In genomic region chr6:142846883-142847287, GRCh38 we compare ENCODE assay signal across 9 cellular contexts.
DNase-seq lines count a peak whose midpoint lies in the region; ATAC-seq and TF ChIP-seq lines count a peak whose summit lies in the region.
"Had no signal": no experiment of that assay in that cellular context is flagged by ENCODE, and none has a peak within 500 bp of the region (broad histone marks: within the 10 kb centered on the region; RNA-seq: fewer than 3 reads in every experiment).

No MANE protein-coding gene starts in this region.

- peaks cover 9% of the 10 kb centered on the region for H3K36me3 Mint-ChIP-seq in CD4-positive, alpha-beta T cell (ENCODE audit: low read depth)
- H3K36me3 Mint-ChIP-seq in nephron progenitor cell (ENCODE audit: low read depth): peaks cover under 1% of the 10 kb centered on the region

- peak overlapping the region; percentile 94 for H3K27ac Mint-ChIP-seq in CD4-positive, alpha-beta T cell
- H3K27ac Mint-ChIP-seq in nephron progenitor cell: no peak overlapping the region

- H3K27me3 ChIP-seq in CD4-positive, alpha-beta T cell (ENCODE audit: control insufficient read depth, insufficient read depth, low read length): no peaks in the 10 kb centered on the region
- H3K27me3 ChIP-seq in dorsolateral prefrontal cortex: no peaks in the 10 kb centered on the region

- H3K27ac ChIP-seq in CD4-positive, alpha-beta T cell (ENCODE audit: low read depth, low read length): peak overlapping the region; percentile 93
- peak overlapping the region in 54 of 59 donors; percentile 16 to 89 (median 81) for H3K27ac ChIP-seq in dorsolateral prefrontal cortex
- H3K27ac ChIP-seq: HL-60 had no signal

- peaks cover 99% of the 10 kb centered on the region for H3K4me1 Mint-ChIP-seq in CD4-positive, alpha-beta T cell (ENCODE audit: low read depth)
- H3K4me1 Mint-ChIP-seq in nephron progenitor cell: peaks cover 54% of the 10 kb centered on the region

- no peak for DNase-seq in CD4-positive, alpha-beta T cell
- DNase-seq in NCI-H82 (lab: John Stamatoyannopoulos, UW): peak; percentile 85
- DNase-seq in dorsolateral prefrontal cortex: peak in 1 of 10 donors; percentile 37
- DNase-seq in nephron progenitor cell: no peak
- no peak for DNase-seq in KBM-7
- DNase-seq in SK-N-DZ (ENCODE audit: low spot score): no peak
- no peak for DNase-seq in activated CD4-positive, alpha-beta T cell treated with anti-CD3 and anti-CD28 coated beads, Interleukin-2, amount 50 U/mL, for 4 hours

- no peak for TF ChIP-seq CTCF in CD4-positive, alpha-beta T cell (IDR thresholded peaks at IDR 0.05)
- TF ChIP-seq CTCF in dorsolateral prefrontal cortex (IDR thresholded peaks at IDR 0.05 in 54 of 56, conservative IDR thresholded peaks at IDR 0.05 in 2 of 56; ENCODE audit: low read depth in 1 of 56, partially characterized antibody in 56 of 56): no peak
- TF ChIP-seq CTCF in nephron progenitor cell (IDR thresholded peaks at IDR 0.05): no peak

- no peak for ATAC-seq in CD4-positive, alpha-beta T cell (ENCODE audit: poor library complexity)
- no peak for ATAC-seq in HG02588 (IDR thresholded peaks at IDR 0.05; ENCODE audit: unreplicated experiment)

- H3K27me3 Mint-ChIP-seq in CD4-positive, alpha-beta T cell: no peaks in the 10 kb centered on the region
- H3K27me3 Mint-ChIP-seq in nephron progenitor cell (ENCODE audit: low read depth, poor library complexity): no peaks in the 10 kb centered on the region

- in situ Hi-C loops in KBM-7 (cut with MboI; ENCODE audit: low pct_unique_long_range_greater_than_20kb, low sequenced_read_pairs): no loop called here

- CTCF ChIA-PET in CD4-positive, alpha-beta T cell (lab: Charles Lee): interaction anchor here (0.7 to 1.2 kb wide), 3 partner anchors 9 to 580 kb away, joined by 3 to 4 read pairs (median 3); no protein-coding TSS in a partner anchor

- POLR2A ChIA-PET in CD4-positive, alpha-beta T cell (lab: Charles Lee): interaction anchor here (1.3 to 2.9 kb wide), 3 partner anchors 10 to 56 kb away, joined by 4 to 28 read pairs (median 12); no protein-coding TSS in a partner anchor

- H3K4me3 ChIP-seq in dorsolateral prefrontal cortex: peak overlapping the region in 8 of 59 donors; percentile 1 to 69 (median 52)

- no peaks in the 10 kb centered on the region for H3K9me3 ChIP-seq in CD4-positive, alpha-beta T cell (ENCODE audit: control insufficient read depth, low read length)

- H3K4me3 Mint-ChIP-seq in CD4-positive, alpha-beta T cell: peak overlapping the region; percentile 85
- H3K4me3 Mint-ChIP-seq in nephron progenitor cell: peak overlapping the region; percentile 79

- no peaks in the 10 kb centered on the region for H3K9me3 Mint-ChIP-seq in CD4-positive, alpha-beta T cell
- no peaks in the 10 kb centered on the region for H3K9me3 Mint-ChIP-seq in nephron progenitor cell

- intact Hi-C loops in CD4-positive, alpha-beta T cell (cut with DNase I, micrococcal nuclease): loop anchor here in 1 of 2 experiments (1.0 kb wide), 1 partner anchor 38 kb away; no protein-coding TSS in a partner anchor
- intact Hi-C loops in dorsolateral prefrontal cortex (cut with DNase I): loop anchor here (10.0 kb wide), 2 partner anchors 98 to 152 kb away; partner anchors contain the start of gene HIVEP2 (in 1 of the 2)
